Comparison of ENCODE assay signal across 23 cellular contexts in the genomic region with DNA sequence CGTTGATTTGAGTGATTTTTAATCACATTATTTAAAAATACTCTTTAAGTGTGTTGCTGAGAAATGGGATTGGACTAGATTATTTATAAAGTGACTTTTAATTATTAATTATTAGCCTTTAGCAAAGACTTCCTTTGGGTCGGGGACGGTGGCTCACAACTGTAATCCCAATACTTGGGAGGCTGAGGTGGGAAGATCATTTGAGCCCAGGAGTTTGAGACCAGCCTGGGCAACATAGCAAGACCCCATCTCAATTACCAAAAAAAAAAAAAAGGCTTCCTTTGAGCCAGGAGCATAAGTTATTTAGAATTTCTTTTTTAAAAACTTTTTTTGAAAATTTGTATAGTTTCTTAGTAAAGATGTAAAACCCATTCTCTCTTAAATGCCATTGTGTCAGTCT. TPM values are rescaled to one million over a fixed set of nuclear protein-coding genes. Genes with fewer than 3 reads are reported as not detected.
DNase-seq lines count a peak whose midpoint lies in the region; ATAC-seq, FAIRE-seq and TF ChIP-seq lines count a peak whose summit lies in the region.
"Had no signal": no experiment of that assay in that cellular context is flagged by ENCODE, and none has a peak within 500 bp of the region (broad histone marks: within the 10 kb centered on the region; RNA-seq: fewer than 3 reads in every experiment).

No MANE protein-coding gene starts in this region.

- H3K4me1 Mint-ChIP-seq in activated naive CD8-positive, alpha-beta T cell (ENCODE audit: low read depth), result peaks cover 75% of the 10 kb centered on the region
- peaks cover 61% of the 10 kb centered on the region for H3K4me1 Mint-ChIP-seq in activated naive CD8-positive, alpha-beta T cell treated with anti-CD3 and anti-CD28 coated beads for 36 hours
- H3K4me1 Mint-ChIP-seq in CD4-positive, alpha-beta T cell (ENCODE audit: low read depth), result peaks cover 61% of the 10 kb centered on the region

- ATAC-seq in CD4-positive, alpha-beta T cell (ENCODE audit: poor library complexity), result no peak
- no peak for ATAC-seq in K562
- ATAC-seq in upper lobe of left lung (ENCODE audit: low FRiP score in 2 of 2), result no peak
- ATAC-seq: GM12878 had no signal

- H2AFZ ChIP-seq in K562 (ENCODE audit: low read depth, low read length), result no peak overlapping the region
- H2AFZ ChIP-seq: GM23248 had no signal

- no peaks in the 10 kb centered on the region for H3K9me1 ChIP-seq in K562 (ENCODE audit: control insufficient read depth, insufficient read depth, low read length)

- H3K4me3 Mint-ChIP-seq in activated naive CD8-positive, alpha-beta T cell, result no peak overlapping the region
- H3K4me3 Mint-ChIP-seq in activated naive CD8-positive, alpha-beta T cell treated with anti-CD3 and anti-CD28 coated beads for 36 hours, result no peak overlapping the region
- no peak overlapping the region for H3K4me3 Mint-ChIP-seq in CD4-positive, alpha-beta T cell
- H3K4me3 Mint-ChIP-seq: HFFc6 had no signal

- no peaks in the 10 kb centered on the region for H3K9me3 ChIP-seq in CD4-positive, alpha-beta T cell (ENCODE audit: control insufficient read depth, low read length)
- H3K9me3 ChIP-seq in HEK293 (ENCODE audit: control insufficient read depth, insufficient read depth, low read depth, low read length) (no peaks in the 10 kb centered on the region), K562 (replicated peaks; ENCODE audit: control insufficient read depth, insufficient read depth, low read depth, low read length) (no peaks in the 10 kb centered on the region), upper lobe of left lung (no peaks in the 10 kb centered on the region)

- no peak for TF ChIP-seq RAD21 in K562 (CRISPR knock-in tag; conservative IDR thresholded peaks at IDR 0.05 in 1 of 2, IDR thresholded peaks at IDR 0.05 in 1 of 2)

- peaks cover 15% of the 10 kb centered on the region for H3K36me3 Mint-ChIP-seq in activated naive CD8-positive, alpha-beta T cell
- H3K36me3 Mint-ChIP-seq in activated naive CD8-positive, alpha-beta T cell treated with anti-CD3 and anti-CD28 coated beads for 36 hours, result peaks cover 53% of the 10 kb centered on the region
- peaks cover 71% of the 10 kb centered on the region for H3K36me3 Mint-ChIP-seq in CD4-positive, alpha-beta T cell (ENCODE audit: low read depth)

- TF ChIP-seq EP300 in K562 (IDR thresholded peaks at IDR 0.05; ENCODE audit: low read length) (no peak), upper lobe of left lung (IDR thresholded peaks at IDR 0.05) (no peak)

- intact Hi-C loops in CD4-positive, alpha-beta T cell (cut with DNase I, micrococcal nuclease), result no loop called here
- intact Hi-C loops in K562 (cut with micrococcal nuclease), result no loop called here

- CTCF ChIA-PET in CD4-positive, alpha-beta T cell (lab: Charles Lee), result interaction anchor here (0.6 to 1.9 kb wide), 3 partner anchors 8 to 449 kb away, joined by 3 to 6 read pairs (median 3); a partner anchor contains a TSS
- CTCF ChIA-PET in HEK293 (lab: Yijun Ruan, JAX), result interaction anchor here (0.7 kb wide), 4 partner anchors 14 to 532 kb away, joined by 4 to 5 read pairs (median 4); no protein-coding TSS in a partner anchor
- CTCF ChIA-PET in K562 (lab: Yijun Ruan, JAX; ENCODE audit: low intra/inter-chr PET ratio), result no interaction called here
- CTCF ChIA-PET in HEK293T (lab: Yijun Ruan, JAX), result no interaction called here

- H3K4me1 ChIP-seq in HEK293 (ENCODE audit: control insufficient read depth, insufficient read depth, low read length) (no peaks in the 10 kb centered on the region), K562 (replicated peaks in 1 of 2; ENCODE audit: control insufficient read depth in 2 of 2, insufficient read depth in 2 of 2, low read length in 2 of 2) (no peaks in the 10 kb centered on the region; a peak in 1 of 5 replicates), upper lobe of left lung (peaks cover 6 to 26% (median 10%) of the 10 kb centered on the region in 4 donors)

- in situ Hi-C loops in K562 (cut with MboI), result no loop called here

- H3K27ac Mint-ChIP-seq in activated naive CD8-positive, alpha-beta T cell, result peak overlapping the region; percentile 82
- no peak overlapping the region for H3K27ac Mint-ChIP-seq in activated naive CD8-positive, alpha-beta T cell treated with anti-CD3 and anti-CD28 coated beads for 36 hours
- H3K27ac Mint-ChIP-seq in CD4-positive, alpha-beta T cell, result peak overlapping the region; percentile 73
- H3K27ac Mint-ChIP-seq: HFFc6 had no signal

- no peaks in the 10 kb centered on the region for H3K27me3 ChIP-seq in CD4-positive, alpha-beta T cell (ENCODE audit: control insufficient read depth, insufficient read depth, low read length)
- no peaks in the 10 kb centered on the region for H3K27me3 ChIP-seq in K562 (ENCODE audit: control insufficient read depth in 2 of 2, insufficient read depth in 2 of 2, low read length in 2 of 2)
- no peaks in the 10 kb centered on the region for H3K27me3 ChIP-seq in upper lobe of left lung

- no peak for TF ChIP-seq POLR2A in K562 (conservative IDR thresholded peaks at IDR 0.05)
- TF ChIP-seq POLR2A in upper lobe of left lung (IDR thresholded peaks at IDR 0.05), result no peak

- no peak overlapping the region for H3K4me3 ChIP-seq in HEK293 (ENCODE audit: low read depth, low read length)
- no peak overlapping the region for H3K4me3 ChIP-seq in K562
- H3K4me3 ChIP-seq in upper lobe of left lung, result no peak overlapping the region
- H3K4me3 ChIP-seq: GM12878, GM23248 had no signal

- no peaks in the 10 kb centered on the region for H3K27me3 Mint-ChIP-seq in activated naive CD8-positive, alpha-beta T cell
- H3K27me3 Mint-ChIP-seq in activated naive CD8-positive, alpha-beta T cell treated with anti-CD3 and anti-CD28 coated beads for 36 hours, result no peaks in the 10 kb centered on the region
- H3K27me3 Mint-ChIP-seq in CD4-positive, alpha-beta T cell, result no peaks in the 10 kb centered on the region

- H3K9ac ChIP-seq in K562 (ENCODE audit: insufficient read depth in 1 of 2, low read depth in 2 of 2, low read length in 2 of 2), result no peak overlapping the region
- H3K9ac ChIP-seq: GM23248 had no signal

- no peak overlapping the region for H3K27ac ChIP-seq in CD4-positive, alpha-beta T cell (ENCODE audit: low read depth, low read length)
- H3K27ac ChIP-seq in HEK293 (ENCODE audit: extremely low read depth, low read depth, low read length) (no peak overlapping the region), K562 (ENCODE audit: extremely low read depth, low read depth, low read length) (no peak overlapping the region), upper lobe of left lung (no peak overlapping the region)
- H3K27ac ChIP-seq: 22Rv1, GM23248 had no signal

- H3K4me2 ChIP-seq in K562 (ENCODE audit: insufficient read depth, low read length), result no peak overlapping the region

- DNase-seq in activated naive CD8-positive, alpha-beta T cell treated with anti-CD3 and anti-CD28 coated beads for 36 hours, result no peak
- DNase-seq in CD4-positive, alpha-beta T cell, result no peak
- DNase-seq in K562 (ENCODE audit: extremely low read depth in 1 of 4, low spot score in 3 of 4) (no peak), cerebellum (ENCODE audit: low spot score) (no peak), upper lobe of left lung (no peak), HEK293T (ENCODE audit: extremely low spot score) (no peak)
- DNase-seq: ACHN, C1 segment of cervical spinal cord, DMS 273 treated with DMSO at 0.1 percent for 48 hours, DMS79, EL, GDM1, GM23248, H7, HCEC 1CT, HFFc6 had no signal

- no peaks in the 10 kb centered on the region for H4K20me1 ChIP-seq in K562 (replicated peaks; ENCODE audit: control insufficient read depth, insufficient read depth, low read length)

- no peaks in the 10 kb centered on the region for H3K9me3 Mint-ChIP-seq in activated naive CD8-positive, alpha-beta T cell (ENCODE audit: low read depth)
- H3K9me3 Mint-ChIP-seq in activated naive CD8-positive, alpha-beta T cell treated with anti-CD3 and anti-CD28 coated beads for 36 hours, result peaks cover 7% of the 10 kb centered on the region
- H3K9me3 Mint-ChIP-seq in CD4-positive, alpha-beta T cell, result no peaks in the 10 kb centered on the region
- H3K9me3 Mint-ChIP-seq: HFFc6 had no signal

- BruUV-seq in K562 (replicated peaks; lab: Mats Ljungman, UMichigan), result no TSS peak

- H3K79me2 ChIP-seq in K562 (ENCODE audit: control insufficient read depth, insufficient read depth, low read length), result peaks cover 7% of the 10 kb centered on the region; the same call in 1 of the 3 replicates

- H3K36me3 ChIP-seq in HEK293 (ENCODE audit: control insufficient read depth in 2 of 2, insufficient read depth in 1 of 2, low read length in 2 of 2), result peaks cover 30 to 37% of the 10 kb centered on the region in 2 experiments
- peaks cover 40% of the 10 kb centered on the region; the same call in 2 of the 3 replicates for H3K36me3 ChIP-seq in K562 (ENCODE audit: control insufficient read depth, insufficient read depth, low read length)
- peaks cover 0 to 38% (median 12%) of the 10 kb centered on the region in 4 donors for H3K36me3 ChIP-seq in upper lobe of left lung

- no peak for TF ChIP-seq CTCF in CD4-positive, alpha-beta T cell (IDR thresholded peaks at IDR 0.05)
- TF ChIP-seq CTCF in HEK293 (tag by site-specific recombination; IDR thresholded peaks at IDR 0.05) (no peak), K562 (IDR thresholded peaks at IDR 0.05 in 2 of 3, conservative IDR thresholded peaks at IDR 0.05 in 1 of 3; ENCODE audit: insufficient read depth in 2 of 3, low read depth in 1 of 3, low read length in 3 of 3) (no peak), upper lobe of left lung (IDR thresholded peaks at IDR 0.05) (no peak)

- POLR2A ChIA-PET in CD4-positive, alpha-beta T cell (lab: Charles Lee), result interaction anchor here (1.0 to 7.0 kb wide), 2 partner anchors 7 to 13 kb away, joined by 3 to 132 read pairs; a partner anchor contains a TSS
- POLR2A ChIA-PET in HEK293 (lab: Yijun Ruan, JAX) (interaction anchor here (0.7 kb wide), 1 partner anchor 124 kb away, joined by 5 read pairs; no protein-coding TSS in a partner anchor), K562 (lab: Yijun Ruan, JAX) (no interaction called here), HEK293T (lab: Yijun Ruan, JAX) (no interaction called here)

- no peak for FAIRE-seq in K562 (lab: Jason Lieb, UNC)
- FAIRE-seq: D721Med, GM12878, GM19239, H1 had no signal

- 77% methylated on average over 3 of the region's 3 CpGs for WGBS in K562 (ENCODE audit: insufficient coverage, low coverage, missing lambda C conversion rate)
- WGBS in upper lobe of left lung, 2 donors, result 87 to 95% methylated on average over 3 of the region's 3 CpGs

RNA-seq across cellular contexts. Expression of a gene that starts 8.8 kb away (rescaled TPM):
- 10 to 100 TPM; 49.8 to 59.2 TPM for total RNA-seq in activated naive CD8-positive, alpha-beta T cell treated with anti-CD3 and anti-CD28 coated beads for 36 hours
- total RNA-seq in CD4-positive, alpha-beta T cell, result 10 to 100 TPM; 50.1 to 54.0 TPM
- 20.7 and 44.8 TPM in 2 replicates for total RNA-seq in K562 (2011; cell fraction: chromatin; rRNA removed; ENCODE audit: low replicate concordance)
- total RNA-seq in K562 (2011; cell fraction: nucleolus; rRNA removed), result 12.2 and 14.9 TPM in 2 replicates
- 36.7 and 52.4 TPM in 2 replicates for total RNA-seq in K562 (2011; cell fraction: nucleoplasm; rRNA removed)
- 27.3 and 29.6 TPM in 2 replicates for total RNA-seq in K562 (2014; rRNA removed)
- total RNA-seq in K562 (2014; rRNA removed; fragmentation: Illumina TruSeq; extraction: Trizol), result 83.4 and 85.1 TPM in 2 replicates
- total RNA-seq in K562 (2015; rRNA removed; fragmentation: Illumina TruSeq; extraction: Trizol), result 42.7 and 45.6 TPM in 2 replicates
- 38.7 and 44.5 TPM in 2 replicates for total RNA-seq in K562 (2021)
- 90.3 and 106 TPM in 2 replicates for polyA plus RNA-seq in K562 (2011; rRNA removed)
- polyA plus RNA-seq in K562 (2011; cell fraction: cytosol; rRNA removed), result 19.7 and 50.2 TPM in 2 replicates
- polyA plus RNA-seq in K562 (2011; cell fraction: nucleus; rRNA removed), result 17.4 and 27.1 TPM in 2 replicates
- polyA plus RNA-seq in K562 (2012), result 24.0 and 41.3 TPM in 2 replicates
- 43.3 and 45.2 TPM in 2 replicates for polyA plus RNA-seq in K562 (2014; fragmentation: Illumina TruSeq; extraction: Trizol)
- 100 to 1,000 TPM; 223 to 239 TPM for polyA plus RNA-seq in K562 (2014; fragmentation: Nextera tagmentation; extraction: Ambion mirVana)
- 33.6 and 42.5 TPM in 2 replicates for polyA plus RNA-seq in K562 (2014; rRNA removed)
- 19.0 and 19.5 TPM in 2 replicates for polyA minus RNA-seq in K562 (2011; rRNA and poly(A)+ RNA removed)
- polyA minus RNA-seq in K562 (2011; cell fraction: cytosol; rRNA and poly(A)+ RNA removed), result 7.2 and 11.5 TPM in 2 replicates
- polyA minus RNA-seq in K562 (2011; cell fraction: nucleus; rRNA and poly(A)+ RNA removed), result 11.2 and 26.0 TPM in 2 replicates
- total RNA-seq in cerebellum, result 43.0 TPM
- 10 to 100 TPM; 18.3 to 99.6 (median 49.2) TPM for total RNA-seq in upper lobe of left lung

RNA-seq across cellular contexts. Expression of a gene that starts 19.5 kb away (rescaled TPM):
- not detected for total RNA-seq in activated naive CD8-positive, alpha-beta T cell treated with anti-CD3 and anti-CD28 coated beads for 36 hours
- not detected for total RNA-seq in CD4-positive, alpha-beta T cell
- not detected in 2 replicates for total RNA-seq in K562 (2011; cell fraction: chromatin; rRNA removed; ENCODE audit: low replicate concordance)
- not detected in 2 replicates for total RNA-seq in K562 (2011; cell fraction: nucleolus; rRNA removed)
- not detected in 2 replicates for total RNA-seq in K562 (2011; cell fraction: nucleoplasm; rRNA removed)
- total RNA-seq in K562 (2014; rRNA removed), result not detected in 2 replicates
- not detected in 2 replicates for total RNA-seq in K562 (2014; rRNA removed; fragmentation: Illumina TruSeq; extraction: Trizol)
- total RNA-seq in K562 (2015; rRNA removed; fragmentation: Illumina TruSeq; extraction: Trizol), result not detected in 2 replicates
- total RNA-seq in K562 (2021), result 0.24 and 0.56 TPM in 2 replicates
- polyA plus RNA-seq in K562 (2011; rRNA removed), result not detected in 2 replicates
- polyA plus RNA-seq in K562 (2011; cell fraction: cytosol; rRNA removed), result not detected in 2 replicates
- polyA plus RNA-seq in K562 (2011; cell fraction: nucleus; rRNA removed), result not detected in 2 replicates
- polyA plus RNA-seq in K562 (2012), result not detected in 2 replicates
- polyA plus RNA-seq in K562 (2014; fragmentation: Illumina TruSeq; extraction: Trizol), result not detected in 2 replicates
- polyA plus RNA-seq in K562 (2014; fragmentation: Nextera tagmentation; extraction: Ambion mirVana), result not detected
- polyA plus RNA-seq in K562 (2014; rRNA removed), result not detected in 2 replicates
- not detected in 2 replicates for polyA minus RNA-seq in K562 (2011; rRNA and poly(A)+ RNA removed)
- polyA minus RNA-seq in K562 (2011; cell fraction: cytosol; rRNA and poly(A)+ RNA removed), result not detected in 2 replicates
- polyA minus RNA-seq in K562 (2011; cell fraction: nucleus; rRNA and poly(A)+ RNA removed), result not detected in 2 replicates
- not detected for total RNA-seq in cerebellum
- total RNA-seq in upper lobe of left lung, result 1 to 10 TPM in 5 of 6 donors, under 1 TPM in 1; 0.91 to 9.5 (median 2.2) TPM
- total RNA-seq: GM12878, GM23248, HFFc6 had no signal
- polyA plus RNA-seq: GM12878, GM23248 had no signal

RNA-seq across cellular contexts. Expression of a gene that starts 43.3 kb away (rescaled TPM):
- total RNA-seq in activated naive CD8-positive, alpha-beta T cell treated with anti-CD3 and anti-CD28 coated beads for 36 hours, result under 1 TPM; 0.31 to 0.32 TPM
- under 1 TPM; 0.03 to 0.08 TPM for total RNA-seq in CD4-positive, alpha-beta T cell
- total RNA-seq in K562 (2011; cell fraction: chromatin; rRNA removed; ENCODE audit: low replicate concordance), result 29.4 and 47.6 TPM in 2 replicates
- total RNA-seq in K562 (2011; cell fraction: nucleolus; rRNA removed), result 23.7 and 29.7 TPM in 2 replicates
- total RNA-seq in K562 (2011; cell fraction: nucleoplasm; rRNA removed), result 21.8 and 28.9 TPM in 2 replicates
- total RNA-seq in K562 (2014; rRNA removed), result 32.9 and 35.4 TPM in 2 replicates
- 9.5 and 11.7 TPM in 2 replicates for total RNA-seq in K562 (2014; rRNA removed; fragmentation: Illumina TruSeq; extraction: Trizol)
- total RNA-seq in K562 (2015; rRNA removed; fragmentation: Illumina TruSeq; extraction: Trizol), result 10.1 and 11.3 TPM in 2 replicates
- total RNA-seq in K562 (2021), result 40.1 and 45.9 TPM in 2 replicates
- polyA plus RNA-seq in K562 (2011; rRNA removed), result 2.0 and 2.8 TPM in 2 replicates
- 2.5 and 4.3 TPM in 2 replicates for polyA plus RNA-seq in K562 (2011; cell fraction: cytosol; rRNA removed)
- polyA plus RNA-seq in K562 (2011; cell fraction: nucleus; rRNA removed), result 5.0 and 12.3 TPM in 2 replicates
- 9.6 and 21.1 TPM in 2 replicates for polyA plus RNA-seq in K562 (2012)
- polyA plus RNA-seq in K562 (2014; fragmentation: Illumina TruSeq; extraction: Trizol), result 19.1 and 23.1 TPM in 2 replicates
- under 1 TPM; 0.21 to 0.28 TPM for polyA plus RNA-seq in K562 (2014; fragmentation: Nextera tagmentation; extraction: Ambion mirVana)
- polyA plus RNA-seq in K562 (2014; rRNA removed), result 16.9 and 17.1 TPM in 2 replicates
- polyA minus RNA-seq in K562 (2011; rRNA and poly(A)+ RNA removed), result 3.7 and 6.3 TPM in 2 replicates
- 15.0 and 16.0 TPM in 2 replicates for polyA minus RNA-seq in K562 (2011; cell fraction: cytosol; rRNA and poly(A)+ RNA removed)
- 4.1 and 4.7 TPM in 2 replicates for polyA minus RNA-seq in K562 (2011; cell fraction: nucleus; rRNA and poly(A)+ RNA removed)
- total RNA-seq in cerebellum, result 15.4 TPM
- 1 to 10 TPM; 2.1 to 3.3 (median 2.7) TPM for total RNA-seq in upper lobe of left lung

RNA-seq across cellular contexts. Expression of a gene that starts 49.1 kb away (rescaled TPM):
- 1 to 10 TPM; 3.4 TPM for total RNA-seq in activated naive CD8-positive, alpha-beta T cell treated with anti-CD3 and anti-CD28 coated beads for 36 hours
- 1 to 10 TPM; 2.6 to 3.8 TPM for total RNA-seq in CD4-positive, alpha-beta T cell
- total RNA-seq in K562 (2011; cell fraction: chromatin; rRNA removed; ENCODE audit: low replicate concordance), result 0.16 and 0.35 TPM in 2 replicates
- total RNA-seq in K562 (2011; cell fraction: nucleolus; rRNA removed), result 0.17 TPM in 1 of 2 replicates, not detected in the other
- 0.15 TPM in 1 of 2 replicates, not detected in the other for total RNA-seq in K562 (2011; cell fraction: nucleoplasm; rRNA removed)
- total RNA-seq in K562 (2014; rRNA removed) (0.08 and 0.09 TPM in 2 replicates), K562 (2014; rRNA removed; fragmentation: Illumina TruSeq; extraction: Trizol) (0.13 and 0.15 TPM in 2 replicates), K562 (2015; rRNA removed; fragmentation: Illumina TruSeq; extraction: Trizol) (0.08 and 0.14 TPM in 2 replicates), K562 (2021) (0.11 and 0.16 TPM in 2 replicates), cerebellum (27.3 TPM), upper lobe of left lung (10 to 100 TPM; 16.8 to 39.8 (median 22.8) TPM)
- polyA plus RNA-seq in K562 (2011; rRNA removed) (0.05 and 0.17 TPM in 2 replicates), K562 (2014; fragmentation: Illumina TruSeq; extraction: Trizol) (0.21 and 0.25 TPM in 2 replicates), K562 (2014; fragmentation: Nextera tagmentation; extraction: Ambion mirVana) (not detected), K562 (2014; rRNA removed) (0.30 and 0.53 TPM in 2 replicates)
- 0.12 and 0.31 TPM in 2 replicates for polyA plus RNA-seq in K562 (2011; cell fraction: cytosol; rRNA removed)
- 0.41 and 0.68 TPM in 2 replicates for polyA plus RNA-seq in K562 (2011; cell fraction: nucleus; rRNA removed)
- 0.49 and 0.64 TPM in 2 replicates for polyA plus RNA-seq in K562 (2012)
- polyA minus RNA-seq in K562 (2011; rRNA and poly(A)+ RNA removed), result 0.25 TPM in 1 of 2 replicates, not detected in the other
- polyA minus RNA-seq in K562 (2011; cell fraction: cytosol; rRNA and poly(A)+ RNA removed), result not detected in 2 replicates
- polyA minus RNA-seq in K562 (2011; cell fraction: nucleus; rRNA and poly(A)+ RNA removed), result not detected in 2 replicates

Comparison
In these comparisons a context has a peak if more than half of its experiments do, and no peak if none do; other contexts are left out.
1. CTCF ChIA-PET loops: an anchor here in CD4-positive, alpha-beta T cell (0.6 to 1.9 kb wide) and HEK293 (0.7 kb wide); none called in K562 and HEK293T.
2. POLR2A ChIA-PET loops: an anchor here in CD4-positive, alpha-beta T cell (1.0 to 7.0 kb wide) and HEK293 (0.7 kb wide); none called in K562 and HEK293T.